In genomic region chr3:29922990-29923746, GRCh38 we compare ENCODE assay signal across 11 cellular contexts.
DNase-seq lines count a peak whose midpoint lies in the region; ATAC-seq and TF ChIP-seq lines count a peak whose summit lies in the region.
"Had no signal": no experiment of that assay in that cellular context is flagged by ENCODE, and none has a peak within 500 bp of the region (broad histone marks: within the 10 kb centered on the region; RNA-seq: fewer than 3 reads in every experiment).

No MANE protein-coding gene starts in this region.

- peak overlapping the region; percentile 98 for H3K27ac Mint-ChIP-seq in endothelial cell (ENCODE audit: unreplicated experiment)
- H3K27ac Mint-ChIP-seq in CD8-positive, alpha-beta memory T cell, result no peak overlapping the region
- no peak overlapping the region for H3K27ac Mint-ChIP-seq in CD8-positive, alpha-beta T cell
- H3K27ac Mint-ChIP-seq: activated naive CD4-positive, alpha-beta T cell treated with anti-CD3 and anti-CD28 coated beads for 36 hours had no signal

- H3K4me1 ChIP-seq in lung (ENCODE audit: control insufficient read depth in 2 of 2, insufficient read depth in 2 of 2, low read length in 2 of 2), result peaks cover 0 to 4% of the 10 kb centered on the region in 2 donors
- no peaks in the 10 kb centered on the region for H3K4me1 ChIP-seq in CD8-positive, alpha-beta memory T cell (ENCODE audit: insufficient read depth, low read length)
- H3K4me1 ChIP-seq in CD8-positive, alpha-beta T cell (ENCODE audit: insufficient read depth, low read length), result no peaks in the 10 kb centered on the region
- H3K4me1 ChIP-seq: BLaER1 treated with 17β-estradiol and CSF1 and Interleukin-3, amounts not matched to agents 10 nM and 100 nM had no signal

- ATAC-seq in lung (ENCODE audit: insufficient read depth, low FRiP score) (peak; percentile 11), GM21390 (IDR thresholded peaks at IDR 0.05; ENCODE audit: unreplicated experiment) (no peak), HG02571 (IDR thresholded peaks at IDR 0.05; ENCODE audit: unreplicated experiment) (no peak)
- no peak for ATAC-seq in CD8-positive, alpha-beta T cell

- no peak overlapping the region for H3K27ac ChIP-seq in lung (ENCODE audit: low read depth in 1 of 2, low read length in 1 of 2)
- H3K27ac ChIP-seq in CD8-positive, alpha-beta memory T cell (ENCODE audit: low read depth, low read length), result no peak overlapping the region
- H3K27ac ChIP-seq in CD8-positive, alpha-beta T cell (ENCODE audit: low read depth, low read length), result no peak overlapping the region
- H3K27ac ChIP-seq: BLaER1 treated with 17β-estradiol and CSF1 and Interleukin-3, amounts not matched to agents 10 nM and 100 nM had no signal

- no peak for TF ChIP-seq CTCF in AG04449 (IDR thresholded peaks at IDR 0.05; ENCODE audit: insufficient read depth, low read length, missing control alignments)
- TF ChIP-seq CTCF in endothelial cell (IDR thresholded peaks at IDR 0.05; ENCODE audit: unreplicated experiment), result no peak
- no peak for TF ChIP-seq CTCF in lung (IDR thresholded peaks at IDR 0.05; ENCODE audit: control extremely low read depth, extremely low read depth)
- TF ChIP-seq CTCF in CD8-positive, alpha-beta T cell (IDR thresholded peaks at IDR 0.05), result no peak

- no peaks in the 10 kb centered on the region for H3K27me3 ChIP-seq in lung (ENCODE audit: control insufficient read depth, insufficient read depth)
- no peaks in the 10 kb centered on the region for H3K27me3 ChIP-seq in CD8-positive, alpha-beta memory T cell (ENCODE audit: insufficient read depth, low read length, poor library complexity, severe bottlenecking)
- H3K27me3 ChIP-seq in CD8-positive, alpha-beta T cell (ENCODE audit: insufficient read depth, low read length), result no peaks in the 10 kb centered on the region
- H3K27me3 ChIP-seq: BLaER1 treated with 17β-estradiol and CSF1 and Interleukin-3, amounts not matched to agents 10 nM and 100 nM had no signal

- CTCF ChIA-PET in AG04449 (lab: Yijun Ruan, JAX), result interaction anchor here (1.6 kb wide), 1 partner anchor 13 kb away, joined by 3 read pairs; no protein-coding TSS in a partner anchor
- CTCF ChIA-PET in CD8-positive, alpha-beta memory T cell (lab: Charles Lee), result no interaction called here
- CTCF ChIA-PET in CD8-positive, alpha-beta T cell (lab: Charles Lee), result no interaction called here

- H3K9me3 Mint-ChIP-seq in endothelial cell (ENCODE audit: unreplicated experiment), result no peaks in the 10 kb centered on the region
- peaks cover 0 to 2% (median 0%) of the 10 kb centered on the region in 5 donors for H3K9me3 Mint-ChIP-seq in CD8-positive, alpha-beta memory T cell
- no peaks in the 10 kb centered on the region for H3K9me3 Mint-ChIP-seq in CD8-positive, alpha-beta T cell
- H3K9me3 Mint-ChIP-seq: activated naive CD4-positive, alpha-beta T cell treated with anti-CD3 and anti-CD28 coated beads for 36 hours had no signal

- POLR2A ChIA-PET in AG04449 (lab: Yijun Ruan, JAX), result no interaction called here
- POLR2A ChIA-PET in CD8-positive, alpha-beta memory T cell (lab: Charles Lee), result no interaction called here
- POLR2A ChIA-PET in CD8-positive, alpha-beta T cell (lab: Charles Lee), result no interaction called here

- peaks cover 26% of the 10 kb centered on the region for H3K4me1 Mint-ChIP-seq in endothelial cell (ENCODE audit: unreplicated experiment)
- no peaks in the 10 kb centered on the region for H3K4me1 Mint-ChIP-seq in CD8-positive, alpha-beta memory T cell
- H3K4me1 Mint-ChIP-seq in CD8-positive, alpha-beta T cell (ENCODE audit: low read depth), result no peaks in the 10 kb centered on the region

- H3K4me3 ChIP-seq in AG04449 (ENCODE audit: low read depth, low read length) (no peak overlapping the region), lung (no peak overlapping the region)
- no peak overlapping the region for H3K4me3 ChIP-seq in CD8-positive, alpha-beta memory T cell (ENCODE audit: low read length)
- H3K4me3 ChIP-seq in CD8-positive, alpha-beta T cell (ENCODE audit: low read depth, low read length), result no peak overlapping the region
- H3K4me3 ChIP-seq: BLaER1 treated with 17β-estradiol and CSF1 and Interleukin-3, amounts not matched to agents 10 nM and 100 nM had no signal

- intact Hi-C loops in CD8-positive, alpha-beta T cell (cut with DNase I, micrococcal nuclease), result no loop called here

- 48 to 65% methylated on average over 5 of the region's 5 CpGs for WGBS in lung, 2 donors

- no peaks in the 10 kb centered on the region for H3K27me3 Mint-ChIP-seq in endothelial cell (ENCODE audit: unreplicated experiment)
- no peaks in the 10 kb centered on the region for H3K27me3 Mint-ChIP-seq in CD8-positive, alpha-beta memory T cell
- peaks cover 5% of the 10 kb centered on the region for H3K27me3 Mint-ChIP-seq in CD8-positive, alpha-beta T cell (ENCODE audit: low read depth)

- peak; percentile 14 for DNase-seq in AG04449 (ENCODE audit: low read depth, low spot score)
- peak; percentile 25 for DNase-seq in LoVo (ENCODE audit: low spot score)
- DNase-seq in endothelial cell (ENCODE audit: low spot score), result peak; percentile 41
- DNase-seq in lung (ENCODE audit: low spot score), result no peak
- no peak for DNase-seq in CD8-positive, alpha-beta memory T cell
- DNase-seq in CD8-positive, alpha-beta T cell, result no peak
- DNase-seq: activated naive CD4-positive, alpha-beta T cell treated with anti-CD3 and anti-CD28 coated beads for 36 hours; NCI-H187 had no signal

- no peaks in the 10 kb centered on the region for H3K36me3 ChIP-seq in lung (ENCODE audit: control insufficient read depth in 2 of 2, insufficient read depth in 2 of 2, low read length in 2 of 2)
- no peaks in the 10 kb centered on the region for H3K36me3 ChIP-seq in CD8-positive, alpha-beta memory T cell (ENCODE audit: insufficient read depth, low read length)
- no peaks in the 10 kb centered on the region for H3K36me3 ChIP-seq in CD8-positive, alpha-beta T cell (ENCODE audit: insufficient read depth, low read length)
- H3K36me3 ChIP-seq: BLaER1 treated with 17β-estradiol and CSF1 and Interleukin-3, amounts not matched to agents 10 nM and 100 nM had no signal

- no peaks in the 10 kb centered on the region for H3K36me3 Mint-ChIP-seq in endothelial cell (ENCODE audit: low read depth, unreplicated experiment)
- H3K36me3 Mint-ChIP-seq in CD8-positive, alpha-beta memory T cell, result no peaks in the 10 kb centered on the region
- no peaks in the 10 kb centered on the region for H3K36me3 Mint-ChIP-seq in CD8-positive, alpha-beta T cell

- no peak overlapping the region for H3K4me3 Mint-ChIP-seq in endothelial cell (ENCODE audit: unreplicated experiment)
- H3K4me3 Mint-ChIP-seq in CD8-positive, alpha-beta memory T cell, result no peak overlapping the region
- no peak overlapping the region for H3K4me3 Mint-ChIP-seq in CD8-positive, alpha-beta T cell
- H3K4me3 Mint-ChIP-seq: activated naive CD4-positive, alpha-beta T cell treated with anti-CD3 and anti-CD28 coated beads for 36 hours had no signal

- H3K9me3 ChIP-seq in lung (ENCODE audit: control insufficient read depth in 2 of 2, insufficient read depth in 1 of 2, low read length in 1 of 2), result no peaks in the 10 kb centered on the region
- no peaks in the 10 kb centered on the region for H3K9me3 ChIP-seq in CD8-positive, alpha-beta memory T cell (ENCODE audit: low read length)
- no peaks in the 10 kb centered on the region for H3K9me3 ChIP-seq in CD8-positive, alpha-beta T cell (ENCODE audit: low read length)
- H3K9me3 ChIP-seq: BLaER1 treated with 17β-estradiol and CSF1 and Interleukin-3, amounts not matched to agents 10 nM and 100 nM had no signal

Comparison
In these comparisons a context has a peak if more than half of its experiments do, and no peak if none do; other contexts are left out.
1. DNase-seq: peak in AG04449 (single experiment), LoVo (single experiment) and endothelial cell (single experiment); none in lung (single experiment), CD8-positive, alpha-beta memory T cell (0 of 5) and CD8-positive, alpha-beta T cell (0 of 7).